30 cellular contexts compared by ENCODE assay signal in the genomic region with DNA sequence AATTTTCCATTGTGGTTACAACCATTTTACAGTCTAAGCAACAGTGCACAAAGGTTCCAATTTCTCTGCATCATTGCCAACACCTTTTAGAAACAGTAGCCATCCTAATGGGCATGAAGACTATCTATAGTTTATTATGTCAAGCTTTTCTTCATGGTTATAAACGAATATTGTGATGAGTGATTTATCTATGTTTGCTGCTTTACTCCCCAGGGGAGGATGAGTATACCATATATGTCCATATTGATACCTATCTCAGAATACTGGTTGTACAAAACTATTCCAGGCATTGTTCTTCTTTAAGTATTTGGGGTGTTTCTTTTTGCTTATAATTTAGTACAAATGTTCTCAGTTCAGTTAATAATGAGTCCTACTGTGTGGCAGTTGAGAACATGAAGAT.
DNase-seq lines count a peak whose midpoint lies in the region; ATAC-seq, FAIRE-seq and TF ChIP-seq lines count a peak whose summit lies in the region.
"Had no signal": no experiment of that assay in that cellular context is flagged by ENCODE, and none has a peak within 500 bp of the region (broad histone marks: within the 10 kb centered on the region; RNA-seq: fewer than 3 reads in every experiment).

No MANE protein-coding gene starts in this region.

- H3K79me2 ChIP-seq in K562 (ENCODE audit: control insufficient read depth, insufficient read depth, low read length): peaks cover 24% of the 10 kb centered on the region

- no peaks in the 10 kb centered on the region for H3K27me3 Mint-ChIP-seq in activated T-cell treated with anti-CD3 and anti-CD28 coated beads, Interleukin-2, amount 50 U/mL, for 24 hours
- H3K27me3 Mint-ChIP-seq in CD8-positive, alpha-beta memory T cell: no peaks in the 10 kb centered on the region
- no peaks in the 10 kb centered on the region for H3K27me3 Mint-ChIP-seq in activated CD4-positive, alpha-beta memory T cell treated with anti-CD3 and anti-CD28 coated beads for 36 hours

- no peak for FAIRE-seq in K562 (lab: Jason Lieb, UNC)
- FAIRE-seq: GM18507, kidney, pancreas, small intestine had no signal

- no peaks in the 10 kb centered on the region for H3K9me3 Mint-ChIP-seq in activated T-cell treated with anti-CD3 and anti-CD28 coated beads, Interleukin-2, amount 50 U/mL, for 24 hours
- H3K9me3 Mint-ChIP-seq in CD8-positive, alpha-beta memory T cell: no peaks in the 10 kb centered on the region
- H3K9me3 Mint-ChIP-seq in activated CD4-positive, alpha-beta memory T cell treated with anti-CD3 and anti-CD28 coated beads for 36 hours: no peaks in the 10 kb centered on the region
- H3K9me3 Mint-ChIP-seq: mesothelial cell of epicardium had no signal

- H3K9ac ChIP-seq in K562 (ENCODE audit: insufficient read depth in 1 of 2, low read depth in 2 of 2, low read length in 2 of 2): no peak overlapping the region

- H3K27ac ChIP-seq in CD8-positive, alpha-beta memory T cell (ENCODE audit: low read depth, low read length): no peak overlapping the region
- H3K27ac ChIP-seq in K562 (ENCODE audit: extremely low read depth, low read depth, low read length): no peak overlapping the region
- no peak overlapping the region for H3K27ac ChIP-seq in SJCRH30
- H3K27ac ChIP-seq: ascending aorta, cardiac muscle cell, colonic mucosa, pancreas, tibial nerve had no signal

- no peaks in the 10 kb centered on the region for H3K27me3 ChIP-seq in CD8-positive, alpha-beta memory T cell (ENCODE audit: insufficient read depth, low read length, poor library complexity, severe bottlenecking)
- H3K27me3 ChIP-seq in K562 (ENCODE audit: control insufficient read depth in 2 of 2, insufficient read depth in 2 of 2, low read length in 2 of 2): no peaks in the 10 kb centered on the region
- no peaks in the 10 kb centered on the region for H3K27me3 ChIP-seq in SJCRH30
- H3K27me3 ChIP-seq: ascending aorta, cardiac muscle cell, colonic mucosa, pancreas, tibial nerve had no signal

- no peaks in the 10 kb centered on the region for H3K9me3 ChIP-seq in CD8-positive, alpha-beta memory T cell (ENCODE audit: low read length)
- no peaks in the 10 kb centered on the region for H3K9me3 ChIP-seq in K562 (replicated peaks; ENCODE audit: control insufficient read depth, insufficient read depth, low read depth, low read length)
- no peaks in the 10 kb centered on the region for H3K9me3 ChIP-seq in SJCRH30 (replicated peaks)
- H3K9me3 ChIP-seq: ascending aorta, colonic mucosa, pancreas, tibial nerve had no signal

- in situ Hi-C loops in K562 (cut with MboI): no loop called here

- no peak overlapping the region for H3K4me2 ChIP-seq in K562 (ENCODE audit: insufficient read depth, low read length)

- CTCF ChIA-PET in CD8-positive, alpha-beta memory T cell (lab: Charles Lee): no interaction called here
- CTCF ChIA-PET in activated CD4-positive, alpha-beta memory T cell treated with anti-CD3 and anti-CD28 coated beads for 36 hours (lab: Charles Lee): no interaction called here
- CTCF ChIA-PET in K562 (lab: Yijun Ruan, JAX; ENCODE audit: low intra/inter-chr PET ratio): no interaction called here

- intact Hi-C loops in activated CD4-positive, alpha-beta memory T cell treated with anti-CD3 and anti-CD28 coated beads for 36 hours (cut with micrococcal nuclease): no loop called here
- intact Hi-C loops in K562 (cut with micrococcal nuclease): loop anchor here (10.0 kb wide), 1 partner anchor 96 kb away; the partner anchor contains the start of gene PRKCA

- H3K27ac Mint-ChIP-seq in activated T-cell treated with anti-CD3 and anti-CD28 coated beads, Interleukin-2, amount 50 U/mL, for 24 hours: peak overlapping the region; percentile 63
- H3K27ac Mint-ChIP-seq in CD8-positive, alpha-beta memory T cell: peak overlapping the region; percentile 28 to 92 (median 76)
- peak overlapping the region; percentile 82 for H3K27ac Mint-ChIP-seq in activated CD4-positive, alpha-beta memory T cell treated with anti-CD3 and anti-CD28 coated beads for 36 hours
- H3K27ac Mint-ChIP-seq: mesothelial cell of epicardium, nephron had no signal

- WGBS in K562 (ENCODE audit: insufficient coverage, low coverage, missing lambda C conversion rate): 0% methylated on average over 1 of the region's 1 CpG

- peaks cover 17% of the 10 kb centered on the region; the same call in 1 of the 2 replicates for H4K20me1 ChIP-seq in K562 (replicated peaks; ENCODE audit: control insufficient read depth, insufficient read depth, low read length)

- H3K36me3 Mint-ChIP-seq in activated T-cell treated with anti-CD3 and anti-CD28 coated beads, Interleukin-2, amount 50 U/mL, for 24 hours (ENCODE audit: low read depth): peaks cover 35% of the 10 kb centered on the region
- H3K36me3 Mint-ChIP-seq in CD8-positive, alpha-beta memory T cell: no peaks in the 10 kb centered on the region
- peaks cover 2% of the 10 kb centered on the region for H3K36me3 Mint-ChIP-seq in activated CD4-positive, alpha-beta memory T cell treated with anti-CD3 and anti-CD28 coated beads for 36 hours
- H3K36me3 Mint-ChIP-seq: mesothelial cell of epicardium had no signal

- no peak overlapping the region for H3K4me3 ChIP-seq in CD8-positive, alpha-beta memory T cell (ENCODE audit: low read length)
- H3K4me3 ChIP-seq in K562 (no peak overlapping the region), SJCRH30 (no peak overlapping the region)
- H3K4me3 ChIP-seq: ascending aorta, cardiac muscle cell, colonic mucosa, pancreas, tibial nerve had no signal

- BruUV-seq in K562 (replicated peaks; lab: Mats Ljungman, UMichigan): no TSS peak

- TF ChIP-seq CTCF in K562 (IDR thresholded peaks at IDR 0.05 in 2 of 3, conservative IDR thresholded peaks at IDR 0.05 in 1 of 3; ENCODE audit: insufficient read depth in 2 of 3, low read depth in 1 of 3, low read length in 3 of 3): no peak

- H3K4me3 Mint-ChIP-seq in activated T-cell treated with anti-CD3 and anti-CD28 coated beads, Interleukin-2, amount 50 U/mL, for 24 hours: no peak overlapping the region
- H3K4me3 Mint-ChIP-seq in CD8-positive, alpha-beta memory T cell: peak overlapping the region; percentile 49 to 81 (median 59)
- peak overlapping the region; percentile 24 for H3K4me3 Mint-ChIP-seq in activated CD4-positive, alpha-beta memory T cell treated with anti-CD3 and anti-CD28 coated beads for 36 hours
- H3K4me3 Mint-ChIP-seq: mesothelial cell of epicardium, nephron had no signal

- H3K9me1 ChIP-seq in K562 (ENCODE audit: control insufficient read depth, insufficient read depth, low read length): no peaks in the 10 kb centered on the region

- no peak for TF ChIP-seq EP300 in K562 (IDR thresholded peaks at IDR 0.05; ENCODE audit: low read length)

- no peaks in the 10 kb centered on the region for H3K36me3 ChIP-seq in CD8-positive, alpha-beta memory T cell (ENCODE audit: insufficient read depth, low read length)
- H3K36me3 ChIP-seq in K562 (ENCODE audit: control insufficient read depth, insufficient read depth, low read length) (no peaks in the 10 kb centered on the region), SJCRH30 (no peaks in the 10 kb centered on the region)
- H3K36me3 ChIP-seq: ascending aorta, cardiac muscle cell, colonic mucosa, pancreas, tibial nerve had no signal

- no peak for TF ChIP-seq RAD21 in K562 (CRISPR knock-in tag; conservative IDR thresholded peaks at IDR 0.05 in 1 of 2, IDR thresholded peaks at IDR 0.05 in 1 of 2)

- POLR2A ChIA-PET in CD8-positive, alpha-beta memory T cell (lab: Charles Lee): no interaction called here
- POLR2A ChIA-PET in activated CD4-positive, alpha-beta memory T cell treated with anti-CD3 and anti-CD28 coated beads for 36 hours (lab: Charles Lee): interaction anchor here (1.4 kb wide), 1 partner anchor 23 kb away, joined by 3 read pairs; no protein-coding TSS in a partner anchor
- POLR2A ChIA-PET in K562 (lab: Yijun Ruan, JAX): interaction anchor here (0.7 kb wide), 1 partner anchor 19 kb away, joined by 3 read pairs; no protein-coding TSS in a partner anchor

- H3K4me1 ChIP-seq in CD8-positive, alpha-beta memory T cell (ENCODE audit: insufficient read depth, low read length): peaks cover 91% of the 10 kb centered on the region
- H3K4me1 ChIP-seq in K562 (replicated peaks in 1 of 2; ENCODE audit: control insufficient read depth in 2 of 2, insufficient read depth in 2 of 2, low read length in 2 of 2): peaks cover 2 to 10% of the 10 kb centered on the region in 2 experiments; a peak in 3 of 5 replicates
- no peaks in the 10 kb centered on the region for H3K4me1 ChIP-seq in SJCRH30
- H3K4me1 ChIP-seq: colonic mucosa had no signal

- no peak for DNase-seq in activated T-cell treated with anti-CD3 and anti-CD28 coated beads, Interleukin-2, amount 50 U/mL, for 24 hours
- no peak for DNase-seq in activated T-cell treated with anti-CD3 and anti-CD28 coated beads, Interleukin-2, amount 50 U/mL, for 1 hour
- no peak for DNase-seq in CD8-positive, alpha-beta memory T cell
- no peak for DNase-seq in activated CD4-positive, alpha-beta memory T cell treated with anti-CD3 and anti-CD28 coated beads for 36 hours
- DNase-seq in K562 (ENCODE audit: extremely low read depth in 1 of 4, low spot score in 3 of 4): no peak
- no peak for DNase-seq in SIG-M5 (lab: John Stamatoyannopoulos, UW)
- no peak for DNase-seq in SJCRH30
- DNase-seq: activated CD4-positive, CD25-positive, alpha-beta regulatory T cell treated with anti-CD3 and anti-CD28 coated beads, Interleukin-2, amount 50 U/mL, for 72 hours; colonic mucosa; DMS79 treated with DMSO at 0.1 percent for 48 hours; effector CD8-positive, alpha-beta T cell; H7; head of caudate nucleus; kidney; NCI-H1048; NCI-H1694 treated with DMSO at 0.1 percent for 48 hours; NCI-H2171; NCI-H524; NK-92 treated with Interleukin-12 subunit alpha and Interleukin-12 subunit beta, amount 100 ng/mL, for 24 hours; pancreas; retina; Right ventricle myocardium superior; small intestine; SW 1271 had no signal

- no peak overlapping the region for H2AFZ ChIP-seq in K562 (ENCODE audit: low read depth, low read length)

- no peak for ATAC-seq in K562
- ATAC-seq: pancreas had no signal

- H3K4me1 Mint-ChIP-seq in activated T-cell treated with anti-CD3 and anti-CD28 coated beads, Interleukin-2, amount 50 U/mL, for 24 hours (ENCODE audit: low read depth): peaks cover 92% of the 10 kb centered on the region
- peaks cover 62 to 86% (median 75%) of the 10 kb centered on the region in 3 donors for H3K4me1 Mint-ChIP-seq in CD8-positive, alpha-beta memory T cell
- peaks cover 87% of the 10 kb centered on the region for H3K4me1 Mint-ChIP-seq in activated CD4-positive, alpha-beta memory T cell treated with anti-CD3 and anti-CD28 coated beads for 36 hours (ENCODE audit: low read depth)

- TF ChIP-seq POLR2A in K562 (conservative IDR thresholded peaks at IDR 0.05): no peak

TF ChIP-seq in K562, 482 proteins besides CTCF, POLR2A, EP300 and RAD21:
- TF ChIP-seq MEIS2 (IDR thresholded peaks at IDR 0.05; ENCODE audit: partially characterized antibody): peak; percentile 72
- TF ChIP-seq SRF (CRISPR knock-in tag; IDR thresholded peaks at IDR 0.05): peak in 1 of 2 experiments; percentile 60; a peak in 1 of 4 replicates
- no peak for TF ChIP-seq JUNB (CRISPR knock-in tag; conservative IDR thresholded peaks at IDR 0.05)
- TF ChIP-seq NCOA2 (IDR thresholded peaks at IDR 0.05; ENCODE audit: partially characterized antibody in 2 of 2): no peak
